Comparison of ENCODE assay signal across 15 cellular contexts in the genomic region with DNA sequence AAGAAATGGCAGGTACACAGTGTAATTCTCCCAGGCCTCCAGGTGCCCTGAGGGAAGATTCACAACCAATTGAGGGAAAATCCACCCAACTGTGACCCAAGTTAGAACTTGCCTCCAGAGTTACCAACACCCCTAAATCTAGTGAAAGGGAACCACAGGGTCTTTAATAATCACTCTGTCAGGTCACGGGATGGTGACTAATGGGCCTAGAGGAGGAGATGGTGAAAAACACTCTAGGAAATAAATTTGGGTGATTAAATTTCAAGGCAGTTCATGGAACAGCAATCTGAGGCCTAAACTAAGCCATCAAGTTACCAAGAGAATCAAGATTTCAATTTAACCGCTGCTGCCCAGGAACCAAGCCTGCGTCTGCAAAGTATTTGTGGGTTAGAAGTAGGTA.
"Had no signal": no experiment of that assay in that cellular context is flagged by ENCODE, and none has a peak within 500 bp of the region (broad histone marks: within the 10 kb centered on the region; RNA-seq: fewer than 3 reads in every experiment).

No MANE protein-coding gene starts in this region.

- H3K27ac ChIP-seq: ascending aorta, cardiac muscle cell, esophagus muscularis mucosa, prostate gland, spleen had no signal

- FAIRE-seq: endometrium, TTC549 had no signal

- H3K4me3 ChIP-seq: ascending aorta, cardiac muscle cell, esophagus muscularis mucosa, mucosa of descending colon, prostate gland, spleen, upper lobe of left lung had no signal

- H3K9me3 ChIP-seq: ascending aorta, esophagus muscularis mucosa, mucosa of descending colon, prostate gland, spleen, upper lobe of left lung had no signal

- DNase-seq: activated CD4-positive, alpha-beta memory T cell treated with anti-CD3 and anti-CD28 coated beads, Interleukin-2, amount 10 ng/mL, durations not matched to agents 7 days and 5 days; activated CD4-positive, alpha-beta T cell treated with anti-CD3 and anti-CD28 coated beads for 4 hours; activated naive CD4-positive, alpha-beta T cell treated with anti-CD3 and anti-CD28 coated beads, Interleukin-2, amount 10 ng/mL, durations not matched to agents 7 days and 5 days; activated T-cell treated with anti-CD3 and anti-CD28 coated beads, Interleukin-2, amount 50 U/mL, for 24 hours; mucosa of descending colon; spleen; T-helper 2 cell; upper lobe of left lung had no signal

- ATAC-seq: mucosa of descending colon, WTC11 had no signal

- H3K36me3 ChIP-seq: ascending aorta, cardiac muscle cell, esophagus muscularis mucosa, prostate gland, spleen, upper lobe of left lung had no signal

- H3K27me3 ChIP-seq: ascending aorta, cardiac muscle cell, upper lobe of left lung had no signal

- H3K4me1 ChIP-seq: prostate gland had no signal
